ENCODE assay signal across 9 cellular contexts in genomic region chr1:246067432-246068021, GRCh38.
DNase-seq lines count a peak whose midpoint lies in the region; ATAC-seq and TF ChIP-seq lines count a peak whose summit lies in the region.
"Had no signal": no experiment of that assay in that cellular context is flagged by ENCODE, and none has a peak within 500 bp of the region (broad histone marks: within the 10 kb centered on the region; RNA-seq: fewer than 3 reads in every experiment).

No MANE protein-coding gene starts in this region.

- H3K9me3 Mint-ChIP-seq in stimulated activated effector memory CD8-positive, alpha-beta T cell treated with anti-CD3 and anti-CD28 coated beads, Interleukin-12 subunit alpha, Interleukin-12 subunit beta, amount 100 ng/mL, for 72 hours: no peaks in the 10 kb centered on the region
- no peaks in the 10 kb centered on the region for H3K9me3 Mint-ChIP-seq in activated T-cell treated with anti-CD3 and anti-CD28 coated beads, Interleukin-2, amount 50 U/mL, for 4 hours

- in situ Hi-C loops in GM13977 (cut with MboI; ENCODE audit: low pct_unique_long_range_greater_than_20kb, low sequenced_read_pairs, unreplicated experiment): no loop called here

- no peak for ATAC-seq in stimulated activated effector memory CD8-positive, alpha-beta T cell treated with anti-CD3 and anti-CD28 coated beads, Interleukin-12 subunit alpha, Interleukin-12 subunit beta, amount 100 ng/mL, for 72 hours
- ATAC-seq in activated T-cell treated with anti-CD3 and anti-CD28 coated beads, Interleukin-2, amount 50 U/mL, for 4 hours: no peak

- peak; percentile 18 for DNase-seq in GM13977 (ENCODE audit: low spot score)
- DNase-seq in NOMO-1 treated with DMSO at 0.1 percent for 48 hours (lab: John Stamatoyannopoulos, UW; ENCODE audit: unreplicated experiment): peak; percentile 58
- peak; percentile 57 for DNase-seq in fibroblast of gingiva (ENCODE audit: low read depth)
- DNase-seq in stimulated activated effector memory CD8-positive, alpha-beta T cell treated with anti-CD3 and anti-CD28 coated beads, Interleukin-12 subunit alpha, Interleukin-12 subunit beta, amount 100 ng/mL, for 72 hours (ENCODE audit: low spot score in 2 of 2): no peak
- DNase-seq in activated T-cell treated with anti-CD3 and anti-CD28 coated beads, Interleukin-2, amount 50 U/mL, for 48 hours: no peak
- DNase-seq in stimulated activated CD4-positive, alpha-beta T cell treated with anti-CD3 and anti-CD28 coated beads, Interleukin-4, amount 100 ng/mL, for 1 hour: no peak
- no peak for DNase-seq in activated T-cell treated with anti-CD3 and anti-CD28 coated beads, Interleukin-2, amount 50 U/mL, for 4 hours
- no peak for DNase-seq in cerebellar cortex (ENCODE audit: low spot score)
- DNase-seq: activated naive CD4-positive, alpha-beta T cell treated with anti-CD3 and anti-CD28 coated beads, Interleukin-2, amount 50 U/mL, for 16 hours had no signal

- H3K4me3 Mint-ChIP-seq in stimulated activated effector memory CD8-positive, alpha-beta T cell treated with anti-CD3 and anti-CD28 coated beads, Interleukin-12 subunit alpha, Interleukin-12 subunit beta, amount 100 ng/mL, for 72 hours: no peak overlapping the region
- no peak overlapping the region for H3K4me3 Mint-ChIP-seq in activated T-cell treated with anti-CD3 and anti-CD28 coated beads, Interleukin-2, amount 50 U/mL, for 4 hours

- no peaks in the 10 kb centered on the region for H3K36me3 Mint-ChIP-seq in stimulated activated effector memory CD8-positive, alpha-beta T cell treated with anti-CD3 and anti-CD28 coated beads, Interleukin-12 subunit alpha, Interleukin-12 subunit beta, amount 100 ng/mL, for 72 hours
- H3K36me3 Mint-ChIP-seq in activated T-cell treated with anti-CD3 and anti-CD28 coated beads, Interleukin-2, amount 50 U/mL, for 4 hours (ENCODE audit: insufficient read depth): peaks cover 5% of the 10 kb centered on the region

- peaks cover 8% of the 10 kb centered on the region for H3K4me1 Mint-ChIP-seq in stimulated activated effector memory CD8-positive, alpha-beta T cell treated with anti-CD3 and anti-CD28 coated beads, Interleukin-12 subunit alpha, Interleukin-12 subunit beta, amount 100 ng/mL, for 72 hours
- peaks cover 12% of the 10 kb centered on the region for H3K4me1 Mint-ChIP-seq in activated T-cell treated with anti-CD3 and anti-CD28 coated beads, Interleukin-2, amount 50 U/mL, for 4 hours (ENCODE audit: low read depth)

- no peaks in the 10 kb centered on the region for H3K27me3 Mint-ChIP-seq in activated T-cell treated with anti-CD3 and anti-CD28 coated beads, Interleukin-2, amount 50 U/mL, for 4 hours (ENCODE audit: low read depth)

- H3K27ac Mint-ChIP-seq in stimulated activated effector memory CD8-positive, alpha-beta T cell treated with anti-CD3 and anti-CD28 coated beads, Interleukin-12 subunit alpha, Interleukin-12 subunit beta, amount 100 ng/mL, for 72 hours: peak overlapping the region; percentile 30

- no peak for TF ChIP-seq CTCF in GM13977 (IDR thresholded peaks at IDR 0.05; ENCODE audit: extremely low read depth, insufficient read depth, missing control alignments)

Comparison
In these comparisons a context has a peak if more than half of its experiments do, and no peak if none do; other contexts are left out.
1. DNase-seq: peak in GM13977 (single experiment), NOMO-1 treated with DMSO at 0.1 percent for 48 hours (single experiment) and fibroblast of gingiva (single experiment); none in stimulated activated effector memory CD8-positive, alpha-beta T cell treated with anti-CD3 and anti-CD28 coated beads, Interleukin-12 subunit alpha, Interleukin-12 subunit beta, amount 100 ng/mL, for 72 hours (0 of 2), activated T-cell treated with anti-CD3 and anti-CD28 coated beads, Interleukin-2, amount 50 U/mL, for 48 hours (0 of 2), stimulated activated CD4-positive, alpha-beta T cell treated with anti-CD3 and anti-CD28 coated beads, Interleukin-4, amount 100 ng/mL, for 1 hour (single experiment), activated T-cell treated with anti-CD3 and anti-CD28 coated beads, Interleukin-2, amount 50 U/mL, for 4 hours (single experiment) and cerebellar cortex (single experiment).